In genomic region chr14:91466192-91466591, GRCh38 we compare ENCODE assay signal across 18 cellular contexts. TPM values are rescaled to one million over a fixed set of nuclear protein-coding genes. Genes with fewer than 3 reads are reported as not detected.
DNase-seq lines count a peak whose midpoint lies in the region; ATAC-seq, FAIRE-seq and TF ChIP-seq lines count a peak whose summit lies in the region.
"Had no signal": no experiment of that assay in that cellular context is flagged by ENCODE, and none has a peak within 500 bp of the region (broad histone marks: within the 10 kb centered on the region; RNA-seq: fewer than 3 reads in every experiment).

No MANE protein-coding gene starts in this region.

- H2AFZ ChIP-seq in HepG2 (ENCODE audit: low read length) = no peak overlapping the region

- TF ChIP-seq RAD21 in HepG2 (CRISPR knock-in tag; IDR thresholded peaks at IDR 0.05) = no peak

- H4K20me1 ChIP-seq in HepG2 (ENCODE audit: insufficient read depth, low read length) = no peaks in the 10 kb centered on the region

- POLR2A ChIA-PET in HepG2 (lab: Yijun Ruan, JAX) = no interaction called here

- BruUV-seq in HepG2 (replicated peaks; lab: Mats Ljungman, UMichigan) = no TSS peak

- CTCF ChIA-PET in HepG2 (lab: Yijun Ruan, JAX; ENCODE audit: low intra/inter-chr PET ratio, low total read pairs) = no interaction called here

- H3K27me3 ChIP-seq in HepG2 (ENCODE audit: control insufficient read depth in 1 of 2, insufficient read depth in 2 of 2, low read length in 2 of 2) = no peaks in the 10 kb centered on the region
- H3K27me3 ChIP-seq: sigmoid colon had no signal

- H3K4me1 ChIP-seq in HepG2 (ENCODE audit: insufficient read depth, low read length) = no peaks in the 10 kb centered on the region

- H3K9ac ChIP-seq in HepG2 (ENCODE audit: insufficient read depth, low read depth, low read length) = no peak overlapping the region

- ATAC-seq in HepG2 (no peak), HG03175 (IDR thresholded peaks at IDR 0.05; ENCODE audit: unreplicated experiment) (no peak)
- ATAC-seq: activated CD4-positive, CD25-positive, alpha-beta regulatory T cell treated with anti-CD3 and anti-CD28 coated beads, Interleukin-2, amount 50 U/mL, for 24 hours; esophagus mucosa had no signal

- in situ Hi-C loops in HepG2 (cut with HindIII; ENCODE audit: extremely low pct_ligation_motif_present, low pct_unique_long_range_greater_than_20kb) = no loop called here

- no peak overlapping the region for H3K27ac ChIP-seq in HepG2 (ENCODE audit: extremely low read length, insufficient read depth, low read length)
- H3K27ac ChIP-seq: sigmoid colon had no signal

- H3K4me2 ChIP-seq in HepG2 (ENCODE audit: low read depth, low read length) = no peak overlapping the region

- DNase-seq in AG10803 (ENCODE audit: low read depth) (peak; percentile 3), COR-L47 (lab: John Stamatoyannopoulos, UW) (peak; percentile 9), NCI-H774 (lab: John Stamatoyannopoulos, UW) (peak; percentile 78), kidney glomerular epithelial cell (lab: John Stamatoyannopoulos, UW) (peak; percentile 52), GF-D8 (lab: John Stamatoyannopoulos, UW) (no peak), HepG2 (ENCODE audit: low spot score) (no peak), ureter (ENCODE audit: low spot score) (no peak)
- DNase-seq: activated naive CD4-positive, alpha-beta T cell treated with Interleukin-2 at 50 U/mL for 16 hours; DMS 273 treated with DMSO at 0.1 percent for 48 hours; mesenchymal stem cell; NCI-H2171; Right ventricle myocardium superior; sigmoid colon; stimulated activated CD4-positive, alpha-beta T cell treated with anti-CD3 and anti-CD28 coated beads, Interleukin-1b, Interleukin-23, amount 100 ng/mL, for 48 hours had no signal

- intact Hi-C loops in HepG2 (cut with micrococcal nuclease; ENCODE audit: unreplicated experiment) = no loop called here

- H3K79me2 ChIP-seq in HepG2 (ENCODE audit: insufficient read depth, low read length) = no peaks in the 10 kb centered on the region

- FAIRE-seq in HepG2 (lab: Jason Lieb, UNC) = no peak

- H3K4me3 ChIP-seq in AG10803 (ENCODE audit: low read length) = no peak overlapping the region
- no peak overlapping the region for H3K4me3 ChIP-seq in HepG2 (replicated peaks in 1 of 3; ENCODE audit: insufficient read depth in 1 of 3, low read depth in 2 of 3, low read length in 3 of 3)
- H3K4me3 ChIP-seq: HAP-1, sigmoid colon had no signal

- TF ChIP-seq EP300 in HepG2 (IDR thresholded peaks at IDR 0.05; ENCODE audit: low read depth in 2 of 2, low read length in 2 of 2) = no peak
- TF ChIP-seq EP300 in HepG2 (CRISPR knock-in tag; IDR thresholded peaks at IDR 0.05; ENCODE audit: borderline replicate concordance) = no peak

- H3K9me3 ChIP-seq in HepG2 (ENCODE audit: low read length) = no peaks in the 10 kb centered on the region
- H3K9me3 ChIP-seq: HAP-1, sigmoid colon had no signal

- TF ChIP-seq CTCF in AG10803 (conservative IDR thresholded peaks at IDR 0.05; ENCODE audit: low read length) = no peak
- no peak for TF ChIP-seq CTCF in HepG2 (CRISPR knock-in tag; IDR thresholded peaks at IDR 0.05)

- WGBS in HepG2 (ENCODE audit: low lambda C conversion rate) = 94% methylated on average over 4 of the region's 4 CpGs

- no peak for TF ChIP-seq POLR2A in HepG2 (IDR thresholded peaks at IDR 0.05; ENCODE audit: insufficient read depth in 1 of 2, low read depth in 2 of 2, low read length in 2 of 2)

- H3K36me3 ChIP-seq in HepG2 (replicated peaks in 1 of 2; ENCODE audit: control insufficient read depth in 1 of 2, insufficient read depth in 2 of 2, low read length in 2 of 2) = peaks cover 19 to 72% of the 10 kb centered on the region in 2 experiments

TF ChIP-seq in HepG2, 621 proteins besides CTCF, POLR2A, EP300 and RAD21:
- TF ChIP-seq TRAFD1 (CRISPR knock-in tag; IDR thresholded peaks at IDR 0.05; ENCODE audit: borderline replicate concordance) = no peak
- TF ChIP-seq ZNF629 (CRISPR knock-in tag; conservative IDR thresholded peaks at IDR 0.05) = no peak
- no peak for TF ChIP-seq ZBTB14 (CRISPR knock-in tag; IDR thresholded peaks at IDR 0.05)
TF ChIP-seq in HepG2: peak in this region for 0.

RNA-seq across cellular contexts. Expression of gene PPP4R3A, which starts 43.9 kb away (rescaled TPM):
- total RNA-seq in HepG2 (2016; rRNA removed; fragmentation: Illumina TruSeq; extraction: Trizol) = 57.4 and 89.0 TPM in 2 replicates
- total RNA-seq in HepG2 (2016; cell fraction: cytosol; rRNA removed; fragmentation: Illumina TruSeq; extraction: Trizol; ENCODE audit: low read depth) = 19.7 and 21.2 TPM in 2 replicates
- total RNA-seq in HepG2 (2016; cell fraction: insoluble cytoplasmic fraction; rRNA removed; fragmentation: Illumina TruSeq; extraction: Trizol) = 60.8 and 82.7 TPM in 2 replicates
- total RNA-seq in HepG2 (2016; cell fraction: membrane; rRNA removed; fragmentation: Illumina TruSeq; extraction: Trizol) = 40.5 and 42.1 TPM in 2 replicates
- 63.0 and 72.1 TPM in 2 replicates for total RNA-seq in HepG2 (2016; cell fraction: nucleus; rRNA removed; fragmentation: Illumina TruSeq; extraction: Trizol)
- polyA plus RNA-seq in HepG2 (2011; rRNA removed) = 22.3 and 22.5 TPM in 2 replicates
- polyA plus RNA-seq in HepG2 (2011; cell fraction: cytosol; rRNA removed) = 11.4 and 17.4 TPM in 2 replicates
- polyA plus RNA-seq in HepG2 (2011; cell fraction: nucleus; rRNA removed) = 26.8 and 27.5 TPM in 2 replicates
- 39.0 and 43.9 TPM in 2 replicates for polyA plus RNA-seq in HepG2 (2012)
- polyA plus RNA-seq in HepG2 (2016; cell fraction: cytosol; fragmentation: Illumina TruSeq; extraction: Trizol; ENCODE audit: low read depth) = 4.7 and 5.3 TPM in 2 replicates
- polyA plus RNA-seq in HepG2 (2016; cell fraction: insoluble cytoplasmic fraction; fragmentation: Illumina TruSeq; extraction: Trizol; ENCODE audit: low read depth) = 74.1 and 82.9 TPM in 2 replicates
- 18.0 and 19.0 TPM in 2 replicates for polyA plus RNA-seq in HepG2 (2016; cell fraction: membrane; fragmentation: Illumina TruSeq; extraction: Trizol; ENCODE audit: low read depth)
- 99.9 and 101 TPM in 2 replicates for polyA plus RNA-seq in HepG2 (2016; cell fraction: nucleus; fragmentation: Illumina TruSeq; extraction: Trizol; ENCODE audit: insufficient read depth, low read depth)
- polyA minus RNA-seq in HepG2 (2011; rRNA and poly(A)+ RNA removed; ENCODE audit: low replicate concordance) = 16.2 and 31.7 TPM in 2 replicates
- polyA minus RNA-seq in HepG2 (2011; cell fraction: cytosol; rRNA and poly(A)+ RNA removed) = 26.6 and 29.5 TPM in 2 replicates
- polyA minus RNA-seq in HepG2 (2011; cell fraction: nucleus; rRNA and poly(A)+ RNA removed) = 68.9 and 69.3 TPM in 2 replicates
- 110 TPM for total RNA-seq in ureter

RNA-seq across cellular contexts. Expression of gene CCDC88C, which starts 48.6 kb away (rescaled TPM):
- total RNA-seq in HepG2 (2016; rRNA removed; fragmentation: Illumina TruSeq; extraction: Trizol) (10.4 and 11.7 TPM in 2 replicates), ureter (49.0 TPM)
- 7.1 and 8.3 TPM in 2 replicates for total RNA-seq in HepG2 (2016; cell fraction: cytosol; rRNA removed; fragmentation: Illumina TruSeq; extraction: Trizol; ENCODE audit: low read depth)
- total RNA-seq in HepG2 (2016; cell fraction: insoluble cytoplasmic fraction; rRNA removed; fragmentation: Illumina TruSeq; extraction: Trizol) = 7.7 and 11.4 TPM in 2 replicates
- 8.7 and 9.6 TPM in 2 replicates for total RNA-seq in HepG2 (2016; cell fraction: membrane; rRNA removed; fragmentation: Illumina TruSeq; extraction: Trizol)
- 17.4 and 18.0 TPM in 2 replicates for total RNA-seq in HepG2 (2016; cell fraction: nucleus; rRNA removed; fragmentation: Illumina TruSeq; extraction: Trizol)
- 3.6 and 4.3 TPM in 2 replicates for polyA plus RNA-seq in HepG2 (2011; rRNA removed)
- polyA plus RNA-seq in HepG2 (2011; cell fraction: cytosol; rRNA removed) = 2.3 and 3.2 TPM in 2 replicates
- polyA plus RNA-seq in HepG2 (2011; cell fraction: nucleus; rRNA removed) = 11.4 and 12.1 TPM in 2 replicates
- 3.7 and 5.3 TPM in 2 replicates for polyA plus RNA-seq in HepG2 (2012)
- polyA plus RNA-seq in HepG2 (2016; cell fraction: cytosol; fragmentation: Illumina TruSeq; extraction: Trizol; ENCODE audit: low read depth) = 5.2 and 5.3 TPM in 2 replicates
- polyA plus RNA-seq in HepG2 (2016; cell fraction: insoluble cytoplasmic fraction; fragmentation: Illumina TruSeq; extraction: Trizol; ENCODE audit: low read depth) = 8.0 and 9.8 TPM in 2 replicates
- 5.3 and 5.8 TPM in 2 replicates for polyA plus RNA-seq in HepG2 (2016; cell fraction: membrane; fragmentation: Illumina TruSeq; extraction: Trizol; ENCODE audit: low read depth)
- 18.1 and 18.5 TPM in 2 replicates for polyA plus RNA-seq in HepG2 (2016; cell fraction: nucleus; fragmentation: Illumina TruSeq; extraction: Trizol; ENCODE audit: insufficient read depth, low read depth)
- 12.3 and 15.2 TPM in 2 replicates for polyA minus RNA-seq in HepG2 (2011; rRNA and poly(A)+ RNA removed; ENCODE audit: low replicate concordance)
- polyA minus RNA-seq in HepG2 (2011; cell fraction: cytosol; rRNA and poly(A)+ RNA removed) = 4.3 and 4.5 TPM in 2 replicates
- 14.3 and 24.1 TPM in 2 replicates for polyA minus RNA-seq in HepG2 (2011; cell fraction: nucleus; rRNA and poly(A)+ RNA removed)

Comparison
In these comparisons a context has a peak if more than half of its experiments do, and no peak if none do; other contexts are left out.
1. DNase-seq: peak in AG10803 (single experiment), COR-L47 (single experiment), NCI-H774 (single experiment) and kidney glomerular epithelial cell (single experiment); none in GF-D8 (single experiment), HepG2 (single experiment) and ureter (single experiment).